ENCODE assay signal across 18 cellular contexts in genomic region chr4:94357624-94358023, GRCh38. TPM values are rescaled to one million over a fixed set of nuclear protein-coding genes. Genes with fewer than 3 reads are reported as not detected.
"Had no signal": no experiment of that assay in that cellular context is flagged by ENCODE, and none has a peak within 500 bp of the region (broad histone marks: within the 10 kb centered on the region; RNA-seq: fewer than 3 reads in every experiment).

No MANE protein-coding gene starts in this region.

- H3K36me3 Mint-ChIP-seq: activated naive CD4-positive, alpha-beta T cell treated with anti-CD3 and anti-CD28 coated beads, Interleukin-2, amount 50 U/mL, for 72 hours; natural killer cell treated with Interleukin-12 subunit alpha and Interleukin-12 subunit beta and Interleukin-15 and Interleukin-18, amount 100 ng/mL, for 72 hours; stimulated activated memory B cell treated with anti-CD40 and anti-IgM and Interleukin-4, amounts not matched to agents 10 μg/mL and 1 μg/mL and 100 μg/mL, for 72 hours; T-cell; WTC11 had no signal

- H3K4me1 Mint-ChIP-seq: stimulated activated memory B cell treated with anti-CD40 and anti-IgM and Interleukin-4, amounts not matched to agents 10 μg/mL and 1 μg/mL and 100 μg/mL, for 72 hours; T-cell had no signal

- H3K4me1 ChIP-seq: gastrocnemius medialis, prostate gland, transverse colon had no signal

- H3K27ac ChIP-seq: cardiac muscle cell, gastrocnemius medialis, ovary, prostate gland, transverse colon had no signal

- H3K4me3 ChIP-seq: cardiac muscle cell, gastrocnemius medialis, ovary, prostate gland, transverse colon had no signal

- ATAC-seq: activated naive CD4-positive, alpha-beta T cell treated with anti-CD3 and anti-CD28 coated beads, Interleukin-2, amount 50 U/mL, for 72 hours; gastrocnemius medialis; left ventricle myocardium superior; natural killer cell treated with Interleukin-12 subunit alpha and Interleukin-12 subunit beta and Interleukin-15 and Interleukin-18, amount 100 ng/mL, for 72 hours; stimulated activated memory B cell treated with anti-CD40 and anti-IgM and Interleukin-4, amounts not matched to agents 10 μg/mL and 1 μg/mL and 100 μg/mL, for 72 hours; T-cell; WTC11 had no signal

- H3K27me3 Mint-ChIP-seq: dendritic cell treated with granulocyte-macrophage colony-stimulating factor and Interleukin-4, amounts not matched to agents 40 ng/mL and 50 ng/mL, for 4 days; stimulated activated memory B cell treated with anti-CD40 and anti-IgM and Interleukin-4, amounts not matched to agents 10 μg/mL and 1 μg/mL and 100 μg/mL, for 72 hours; T-cell had no signal

- H3K27me3 ChIP-seq: cardiac muscle cell, gastrocnemius medialis, ovary, transverse colon had no signal

- H3K36me3 ChIP-seq: cardiac muscle cell, gastrocnemius medialis, ovary, prostate gland, transverse colon had no signal

- DNase-seq: activated gamma-delta T cell treated with Interleukin-2 at 50 U/mL for 16 hours; activated T-cell treated with anti-CD3 and anti-CD28 coated beads, Interleukin-2, amount 50 U/mL, for 1 hour; effector CD4-positive, alpha-beta T cell; gastrocnemius medialis; hippocampal formation; left ventricle myocardium superior; ovary; stimulated activated CD4-positive, alpha-beta T cell treated with anti-CD3 and anti-CD28 coated beads, Interleukin-12 subunit alpha, Interleukin-12 subunit beta, amount 100 ng/mL, for 4 hours; T-cell; T-helper 9 cell; transverse colon had no signal

- H3K4me3 Mint-ChIP-seq: dendritic cell treated with granulocyte-macrophage colony-stimulating factor and Interleukin-4, amounts not matched to agents 40 ng/mL and 50 ng/mL, for 4 days; natural killer cell treated with Interleukin-12 subunit alpha and Interleukin-12 subunit beta and Interleukin-15 and Interleukin-18, amount 100 ng/mL, for 72 hours; stimulated activated memory B cell treated with anti-CD40 and anti-IgM and Interleukin-4, amounts not matched to agents 10 μg/mL and 1 μg/mL and 100 μg/mL, for 72 hours; T-cell; WTC11 had no signal

- H3K27ac Mint-ChIP-seq: activated naive CD4-positive, alpha-beta T cell treated with anti-CD3 and anti-CD28 coated beads, Interleukin-2, amount 50 U/mL, for 72 hours; dendritic cell treated with granulocyte-macrophage colony-stimulating factor and Interleukin-4, amounts not matched to agents 40 ng/mL and 50 ng/mL, for 4 days; natural killer cell treated with Interleukin-12 subunit alpha and Interleukin-12 subunit beta and Interleukin-15 and Interleukin-18, amount 100 ng/mL, for 72 hours; stimulated activated memory B cell treated with anti-CD40 and anti-IgM and Interleukin-4, amounts not matched to agents 10 μg/mL and 1 μg/mL and 100 μg/mL, for 72 hours; T-cell; WTC11 had no signal

- H3K9me3 ChIP-seq: gastrocnemius medialis, ovary, prostate gland, transverse colon had no signal

- H3K9me3 Mint-ChIP-seq: activated naive CD4-positive, alpha-beta T cell treated with anti-CD3 and anti-CD28 coated beads, Interleukin-2, amount 50 U/mL, for 72 hours; dendritic cell treated with granulocyte-macrophage colony-stimulating factor and Interleukin-4, amounts not matched to agents 40 ng/mL and 50 ng/mL, for 4 days; stimulated activated memory B cell treated with anti-CD40 and anti-IgM and Interleukin-4, amounts not matched to agents 10 μg/mL and 1 μg/mL and 100 μg/mL, for 72 hours; T-cell; WTC11 had no signal

RNA-seq across cellular contexts. Expression of gene HPGDS, which starts 15.0 kb away (rescaled TPM):
- total RNA-seq: cardiac muscle cell, WTC11 had no signal
- polyA plus RNA-seq: cardiac muscle cell had no signal
